In the genomic region with DNA sequence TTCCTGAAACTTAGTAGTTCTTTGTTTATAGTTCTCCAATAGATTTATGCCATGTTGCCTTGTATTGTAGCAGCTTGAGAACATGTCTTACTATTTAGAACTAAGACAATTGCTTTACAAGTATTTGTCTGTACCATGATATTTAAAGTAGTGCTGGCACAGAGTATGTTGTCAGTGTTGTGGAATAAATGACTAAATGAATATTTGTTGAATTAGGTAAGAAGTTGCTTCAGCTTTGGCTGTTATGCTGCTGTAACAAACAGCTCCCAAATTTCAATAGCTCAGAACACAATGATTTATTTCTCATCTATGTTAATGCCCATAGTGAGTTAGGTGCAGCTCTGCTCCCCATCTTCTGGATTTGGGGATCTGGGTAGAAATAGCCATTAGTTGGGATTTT, we compare ENCODE assay signal across 12 cellular contexts.
"Had no signal": no experiment of that assay in that cellular context is flagged by ENCODE, and none has a peak within 500 bp of the region (broad histone marks: within the 10 kb centered on the region; RNA-seq: fewer than 3 reads in every experiment).

No MANE protein-coding gene starts in this region.

- H3K27ac ChIP-seq: left ventricle myocardium inferior had no signal

- H3K9me3 ChIP-seq: esophagus muscularis mucosa, heart right ventricle, left ventricle myocardium inferior, uterus had no signal

- H3K4me1 Mint-ChIP-seq: neural crest cell had no signal

- H3K27me3 ChIP-seq: esophagus muscularis mucosa, heart right ventricle, uterus had no signal

- H3K4me1 ChIP-seq: uterus had no signal

- DNase-seq: activated CD4-positive, alpha-beta T cell treated with anti-CD3 and anti-CD28 coated beads, Interleukin-2, amount 50 U/mL, for 4 hours; activated naive CD4-positive, alpha-beta T cell treated with anti-CD3 and anti-CD28 coated beads, Interleukin-2, amount 50 U/mL, for 16 hours; activated T-cell treated with anti-CD3 and anti-CD28 coated beads, Interleukin-2, amount 50 U/mL, for 1 hour; heart right ventricle; islet precursor cell; left ventricle myocardium inferior; mesendoderm; small intestine; T-helper 2 cell; uterus had no signal

- H3K36me3 ChIP-seq: esophagus muscularis mucosa, heart right ventricle, left ventricle myocardium inferior, uterus had no signal

- H3K4me3 Mint-ChIP-seq: neural crest cell had no signal

- H3K4me3 ChIP-seq: esophagus muscularis mucosa, heart right ventricle, left ventricle myocardium inferior, uterus had no signal
